In the genomic region with DNA sequence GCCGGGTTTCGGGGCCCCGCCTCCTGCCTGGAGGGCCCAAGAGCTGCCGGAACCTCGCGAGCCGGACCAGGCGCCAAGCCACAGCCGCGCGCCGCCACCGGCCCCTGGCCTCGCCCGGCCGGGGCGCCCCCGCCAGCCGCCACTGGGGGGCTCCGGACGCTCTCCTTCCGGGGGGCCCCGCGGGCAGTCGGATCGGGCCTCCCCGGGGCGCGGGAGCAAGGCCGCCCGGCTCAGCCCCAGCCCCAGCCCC, we compare ENCODE assay signal across 8 cellular contexts. TPM values are rescaled to one million over a fixed set of nuclear protein-coding genes. Genes with fewer than 3 reads are reported as not detected.
DNase-seq lines count a peak whose midpoint lies in the region; ATAC-seq and TF ChIP-seq lines count a peak whose summit lies in the region.

No MANE protein-coding gene starts in this region.

- no peaks in the 10 kb centered on the region for H3K27me3 ChIP-seq in BLaER1
- H3K27me3 ChIP-seq in effector memory CD4-positive, alpha-beta T cell (replicated peaks; ENCODE audit: control insufficient read depth, insufficient read depth, low read length, poor library complexity, severe bottlenecking), result no peaks in the 10 kb centered on the region
- H3K27me3 ChIP-seq in thyroid gland, result no peaks in the 10 kb centered on the region

- peaks cover 23% of the 10 kb centered on the region for H3K4me1 ChIP-seq in BLaER1
- H3K4me1 ChIP-seq in effector memory CD4-positive, alpha-beta T cell (ENCODE audit: control insufficient read depth, insufficient read depth, low read length, poor library complexity, severe bottlenecking), result peaks cover 3% of the 10 kb centered on the region
- H3K4me1 ChIP-seq in thyroid gland, result peaks cover 6 to 13% of the 10 kb centered on the region in 2 donors

- peak in 3 of 6 experiments; percentile 26 to 50 (median 49) for TF ChIP-seq CTCF in thyroid gland (IDR thresholded peaks at IDR 0.05)

- intact Hi-C loops in thyroid gland (cut with DNase I), result no loop called here

- peak; percentile 77 to 83 for DNase-seq in SW 1271 (lab: John Stamatoyannopoulos, UW)
- DNase-seq in effector memory CD4-positive, alpha-beta T cell, result peak in 1 of 3 donors; percentile 63
- DNase-seq in mesenteric fat pad (ENCODE audit: low spot score), result peak; percentile 95
- peak; percentile 88 to 89 for DNase-seq in thyroid gland

- H3K9me3 ChIP-seq in BLaER1, result peaks cover 14% of the 10 kb centered on the region
- H3K9me3 ChIP-seq in effector memory CD4-positive, alpha-beta T cell (ENCODE audit: control insufficient read depth, low read length), result no peaks in the 10 kb centered on the region
- H3K9me3 ChIP-seq in thyroid gland, result no peaks in the 10 kb centered on the region

- 0% methylated on average over 3 of the region's 31 CpGs; no CpG with 5 or more reads in 1 of the 2 donors for WGBS in thyroid gland, 2 donors

- peak overlapping the region; percentile 84 for H3K4me2 ChIP-seq in BLaER1

- H3K36me3 ChIP-seq in BLaER1 (no peaks in the 10 kb centered on the region), thyroid gland (no peaks in the 10 kb centered on the region)
- H3K36me3 ChIP-seq in effector memory CD4-positive, alpha-beta T cell (ENCODE audit: control insufficient read depth, insufficient read depth, low read length), result no peaks in the 10 kb centered on the region

- H3K4me3 ChIP-seq in BLaER1 (peak overlapping the region; percentile 68), thyroid gland (replicated peaks in 1 of 3) (peak overlapping the region; percentile 41 to 54 (median 53))
- peak overlapping the region; percentile 30 for H3K4me3 ChIP-seq in effector memory CD4-positive, alpha-beta T cell (ENCODE audit: insufficient read depth, low read depth, low read length, poor library complexity, severe bottlenecking)

- H4K20me1 ChIP-seq in BLaER1, result no peaks in the 10 kb centered on the region

- ATAC-seq in GM18511 (IDR thresholded peaks at IDR 0.05; ENCODE audit: unreplicated experiment) (peak; percentile 60), HG03558 (IDR thresholded peaks at IDR 0.05; ENCODE audit: extremely low read depth, unreplicated experiment) (peak; percentile 22), GM18858 (IDR thresholded peaks at IDR 0.05; ENCODE audit: unreplicated experiment) (no peak)

- H3K9ac ChIP-seq in BLaER1, result peak overlapping the region; percentile 93

- no peak for TF ChIP-seq POLR2A in thyroid gland (IDR thresholded peaks at IDR 0.05)

- H3K27ac ChIP-seq in BLaER1, result peak overlapping the region; percentile 97
- peak overlapping the region; percentile 94 for H3K27ac ChIP-seq in effector memory CD4-positive, alpha-beta T cell (ENCODE audit: insufficient read depth, low read length, poor library complexity, severe bottlenecking)
- peak overlapping the region; percentile 98 to 99 (median 99) for H3K27ac ChIP-seq in thyroid gland

RNA-seq across cellular contexts. Expression of gene HAAO, which starts 17.4 kb away (rescaled TPM):
- 2.8 TPM for total RNA-seq in mesenteric fat pad
- 1 to 10 TPM; 2.2 to 6.8 (median 3.9) TPM for total RNA-seq in thyroid gland

RNA-seq across cellular contexts. Expression of gene OXER1, which starts 45.9 kb away (rescaled TPM):
- total RNA-seq in mesenteric fat pad, result 0.84 TPM
- total RNA-seq in thyroid gland, result 1 to 10 TPM in 1 of 4 donors, under 1 TPM in 2, not detected in 1; 0.78 to 1.3 (median 0.98) TPM
